In the genomic region with DNA sequence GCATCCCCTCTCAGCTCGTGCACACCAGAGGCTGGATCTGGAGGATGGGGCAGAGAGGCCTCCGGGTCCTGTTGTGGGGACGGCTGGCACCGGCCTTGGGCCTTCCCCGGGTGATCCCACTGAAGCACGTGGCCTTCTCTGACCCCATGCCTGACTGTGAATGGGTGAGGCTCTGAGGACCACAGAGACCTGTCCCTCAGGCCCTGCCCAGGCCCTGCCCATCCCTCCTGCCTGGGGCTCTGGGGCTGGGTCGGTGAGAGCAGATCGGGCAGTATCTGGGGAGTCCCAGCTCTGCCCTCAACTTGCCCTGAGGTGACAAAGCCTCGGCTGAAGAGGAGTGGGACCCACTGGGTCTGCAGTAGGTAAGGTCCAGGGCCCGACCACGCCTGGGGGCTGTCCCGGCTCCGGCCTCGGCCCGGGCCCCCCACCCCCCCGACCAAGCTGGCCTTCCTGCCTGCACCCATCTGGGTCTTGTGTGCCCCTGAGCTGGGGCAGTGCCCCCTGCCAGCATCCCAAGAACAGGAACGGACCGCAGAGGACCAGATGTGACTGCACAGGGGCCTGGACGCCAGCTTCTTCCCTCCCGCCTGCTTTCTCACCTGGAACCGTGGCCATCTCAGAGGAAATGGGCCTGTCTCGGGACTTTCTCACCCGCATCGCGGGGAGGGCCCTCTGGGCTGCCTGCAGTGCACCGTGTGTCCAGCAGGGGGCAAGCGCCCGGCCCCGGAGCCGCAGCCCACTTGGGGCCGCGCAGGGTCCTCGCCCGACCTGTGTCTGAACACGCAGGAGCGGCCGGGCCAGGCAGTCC, we compare ENCODE assay signal across 8 cellular contexts.
DNase-seq lines count a peak whose midpoint lies in the region; ATAC-seq and TF ChIP-seq lines count a peak whose summit lies in the region.
"Not testable (repeated sequence)": the region's sequence is repeated elsewhere in the genome, so short reads cannot be mapped to it uniquely, and the experiment has no call there.

No MANE protein-coding gene starts in this region.

- not testable (repeated sequence) for H3K4me1 ChIP-seq in esophagus muscularis mucosa; liver (ENCODE audit: control insufficient read depth in 4 of 4, insufficient read depth in 4 of 4, low read length in 3 of 4)

- intact Hi-C loops in CD14-positive monocyte (cut with micrococcal nuclease); esophagus muscularis mucosa (cut with DNase I): not testable (repeated sequence)

- peaks cover 0 to 17% (median 0%) of the 10 kb centered on the region in 4 donors for H3K27me3 ChIP-seq in esophagus muscularis mucosa
- H3K27me3 ChIP-seq in liver (ENCODE audit: control insufficient read depth in 4 of 4, insufficient read depth in 4 of 4, low read length in 3 of 4), result not testable (repeated sequence)

- H3K4me1 Mint-ChIP-seq in CD14-positive monocyte; activated T-cell treated with anti-CD3 and anti-CD28 coated beads, Interleukin-2, amount 50 U/mL, for 4 hours (ENCODE audit: low read depth); stimulated activated naive B cell treated with anti-CD40 and anti-IgM and Interleukin-4, amounts not matched to agents 10 μg/mL and 1 μg/mL and 100 μg/mL, for 72 hours: not testable (repeated sequence)

- not testable (repeated sequence) for H3K27me3 Mint-ChIP-seq in CD14-positive monocyte (ENCODE audit: low read depth in 3 of 3)
- H3K27me3 Mint-ChIP-seq in activated T-cell treated with anti-CD3 and anti-CD28 coated beads, Interleukin-2, amount 50 U/mL, for 4 hours (ENCODE audit: low read depth), result peaks cover 13% of the 10 kb centered on the region
- H3K27me3 Mint-ChIP-seq in stimulated activated naive B cell treated with anti-CD40 and anti-IgM and Interleukin-4, amounts not matched to agents 10 μg/mL and 1 μg/mL and 100 μg/mL, for 72 hours, result peaks cover 6 to 17% of the 10 kb centered on the region in 2 donors

- WGBS in esophagus muscularis mucosa, result 100% methylated on average over 2 of the region's 37 CpGs
- 79% methylated on average over 37 of the region's 37 CpGs for WGBS in liver

- H3K27ac ChIP-seq in esophagus muscularis mucosa (replicated peaks in 1 of 4); liver (ENCODE audit: low read depth in 1 of 2, low read length in 2 of 2): not testable (repeated sequence)

- DNase-seq in CD14-positive monocyte (ENCODE audit: low spot score); activated T-cell treated with anti-CD3 and anti-CD28 coated beads, Interleukin-2, amount 50 U/mL, for 4 hours; esophagus muscularis mucosa (ENCODE audit: extremely low spot score); stimulated activated naive B cell treated with anti-CD40 and anti-IgM and Interleukin-4, amounts not matched to agents 10 μg/mL and 1 μg/mL and 100 μg/mL, for 72 hours: not testable (repeated sequence)
- DNase-seq in NCI-H82 (lab: John Stamatoyannopoulos, UW), result peak; percentile 35

- not testable (repeated sequence) for H3K4me3 ChIP-seq in esophagus muscularis mucosa; liver (ENCODE audit: low read depth in 1 of 3, low read length in 3 of 3)

- not testable (repeated sequence) for TF ChIP-seq RAD21 in liver (IDR thresholded peaks at IDR 0.05)

- H3K36me3 Mint-ChIP-seq in CD14-positive monocyte; activated T-cell treated with anti-CD3 and anti-CD28 coated beads, Interleukin-2, amount 50 U/mL, for 4 hours (ENCODE audit: insufficient read depth); stimulated activated naive B cell treated with anti-CD40 and anti-IgM and Interleukin-4, amounts not matched to agents 10 μg/mL and 1 μg/mL and 100 μg/mL, for 72 hours: not testable (repeated sequence)

- not testable (repeated sequence) for H3K4me3 Mint-ChIP-seq in CD14-positive monocyte; activated T-cell treated with anti-CD3 and anti-CD28 coated beads, Interleukin-2, amount 50 U/mL, for 4 hours; stimulated activated naive B cell treated with anti-CD40 and anti-IgM and Interleukin-4, amounts not matched to agents 10 μg/mL and 1 μg/mL and 100 μg/mL, for 72 hours

- ATAC-seq in GM18909 (IDR thresholded peaks at IDR 0.05; ENCODE audit: poor library complexity, unreplicated experiment), result peak; percentile 79
- ATAC-seq in HG03039 (IDR thresholded peaks at IDR 0.05; ENCODE audit: unreplicated experiment), result peak; percentile 58
- peak; percentile 48 to 55 for ATAC-seq in activated T-cell treated with anti-CD3 and anti-CD28 coated beads, Interleukin-2, amount 50 U/mL, for 4 hours
- peak; percentile 31 to 48 for ATAC-seq in stimulated activated naive B cell treated with anti-CD40 and anti-IgM and Interleukin-4, amounts not matched to agents 10 μg/mL and 1 μg/mL and 100 μg/mL, for 72 hours (replicated peaks)

- TF ChIP-seq POLR2A in esophagus muscularis mucosa (IDR thresholded peaks at IDR 0.05; ENCODE audit: low read depth), result not testable (repeated sequence)

- H3K27ac Mint-ChIP-seq in CD14-positive monocyte; stimulated activated naive B cell treated with anti-CD40 and anti-IgM and Interleukin-4, amounts not matched to agents 10 μg/mL and 1 μg/mL and 100 μg/mL, for 72 hours: not testable (repeated sequence)

- H3K9ac ChIP-seq in liver (ENCODE audit: low read depth in 1 of 2, low read length in 2 of 2), result not testable (repeated sequence)

- not testable (repeated sequence) for H3K36me3 ChIP-seq in esophagus muscularis mucosa; liver (ENCODE audit: control insufficient read depth in 4 of 4, insufficient read depth in 3 of 4, low read depth in 1 of 4, low read length in 3 of 4)

- not testable (repeated sequence) for TF ChIP-seq EP300 in esophagus muscularis mucosa (IDR thresholded peaks at IDR 0.05)

- not testable (repeated sequence) for H3K9me3 ChIP-seq in esophagus muscularis mucosa; liver (ENCODE audit: control insufficient read depth in 4 of 4, low read length in 3 of 4)

- TF ChIP-seq CTCF in CD14-positive monocyte (IDR thresholded peaks at IDR 0.05), result peak; percentile 52
- TF ChIP-seq CTCF in esophagus muscularis mucosa (IDR thresholded peaks at IDR 0.05), result peak in 2 of 3 experiments; percentile 19 to 53
- TF ChIP-seq CTCF in liver (IDR thresholded peaks at IDR 0.05; ENCODE audit: low read depth, low read length, missing input control), result peak; percentile 25

- H3K9me3 Mint-ChIP-seq in CD14-positive monocyte, result peaks cover 4 to 22% (median 13%) of the 10 kb centered on the region in 7 donors
- H3K9me3 Mint-ChIP-seq in activated T-cell treated with anti-CD3 and anti-CD28 coated beads, Interleukin-2, amount 50 U/mL, for 4 hours; stimulated activated naive B cell treated with anti-CD40 and anti-IgM and Interleukin-4, amounts not matched to agents 10 μg/mL and 1 μg/mL and 100 μg/mL, for 72 hours: not testable (repeated sequence)
